In genomic region chr7:71750290-71750689, GRCh38 we compare ENCODE assay signal across 6 cellular contexts.
"Had no signal": no experiment of that assay in that cellular context is flagged by ENCODE, and none has a peak within 500 bp of the region (broad histone marks: within the 10 kb centered on the region; RNA-seq: fewer than 3 reads in every experiment).

No MANE protein-coding gene starts in this region.

- H3K36me3 Mint-ChIP-seq: IgD-negative memory B cell had no signal

- H3K27ac Mint-ChIP-seq: IgD-negative memory B cell had no signal

- H3K27ac ChIP-seq: HL-60 had no signal

- H3K4me1 Mint-ChIP-seq: IgD-negative memory B cell had no signal

- ATAC-seq: HepG2, K562 had no signal

- H3K4me3 Mint-ChIP-seq: IgD-negative memory B cell had no signal

- DNase-seq: IMR-90, KBM-7 had no signal

- H3K4me3 ChIP-seq: K562 had no signal
